ENCODE assay signal across 3 cellular contexts in genomic region chr2:23611839-23612238, GRCh38.
"Had no signal": no experiment of that assay in that cellular context is flagged by ENCODE, and none has a peak within 500 bp of the region (broad histone marks: within the 10 kb centered on the region; RNA-seq: fewer than 3 reads in every experiment).

No MANE protein-coding gene starts in this region.

- H3K4me3 ChIP-seq: GM12878 had no signal

- DNase-seq: GDM1, GF-D8 had no signal
